In genomic region chr15:71201471-71201870, GRCh38 we compare ENCODE assay signal across 11 cellular contexts.
A peak's percentile ranks its signal among the peaks of the same experiment; 100 is the strongest.
DNase-seq lines count a peak whose midpoint lies in the region; ATAC-seq and TF ChIP-seq lines count a peak whose summit lies in the region.
"Had no signal": no experiment of that assay in that cellular context is flagged by ENCODE, and none has a peak within 500 bp of the region (broad histone marks: within the 10 kb centered on the region; RNA-seq: fewer than 3 reads in every experiment).

No MANE protein-coding gene starts in this region.

- no peaks in the 10 kb centered on the region for H3F3A ChIP-seq in smooth muscle cell (ENCODE audit: low read depth)

- intact Hi-C loops in left ventricle myocardium superior (cut with micrococcal nuclease) (no loop called here), right cardiac atrium (cut with DNase I) (no loop called here)

- H3K27ac ChIP-seq in right cardiac atrium (ENCODE audit: low read length) (no peak overlapping the region), cingulate gyrus (ENCODE audit: low read depth, low read length) (peak overlapping the region; percentile 54), smooth muscle cell (ENCODE audit: low read depth) (no peak overlapping the region)
- H3K27ac ChIP-seq: coronary artery, spleen had no signal

- H3K4me1 ChIP-seq in right cardiac atrium (ENCODE audit: control insufficient read depth, insufficient read depth, low read length) (peaks cover 3% of the 10 kb centered on the region), smooth muscle cell (ENCODE audit: low read depth) (peaks cover 6% of the 10 kb centered on the region)
- H3K4me1 ChIP-seq: spleen had no signal

- H3K36me3 ChIP-seq in smooth muscle cell (ENCODE audit: low read depth), result no peaks in the 10 kb centered on the region
- H3K36me3 ChIP-seq: spleen had no signal

- no peak overlapping the region for H3K4me2 ChIP-seq in smooth muscle cell

- no peak overlapping the region for H3K9ac ChIP-seq in smooth muscle cell (ENCODE audit: low read depth)

- no peak for TF ChIP-seq CTCF in smooth muscle cell (IDR thresholded peaks at IDR 0.05; ENCODE audit: borderline replicate concordance, insufficient read depth, poor library complexity, severe bottlenecking)

- DNase-seq in left ventricle myocardium superior (peak; percentile 34), right cardiac atrium (no peak), NCI-H345 (lab: John Stamatoyannopoulos, UW) (peak; percentile 95), smooth muscle cell (lab: John Stamatoyannopoulos, UW; ENCODE audit: unreplicated experiment) (no peak), EL (no peak)
- no peak for DNase-seq in activated effector memory CD4-positive, alpha-beta T cell treated with Interleukin-2 at 50 U/mL for 16 hours
- DNase-seq: spleen, trophoblast cell had no signal

- H3K27me3 ChIP-seq in right cardiac atrium (ENCODE audit: control insufficient read depth, insufficient read depth) (no peaks in the 10 kb centered on the region), smooth muscle cell (ENCODE audit: low read depth) (no peaks in the 10 kb centered on the region)
- H3K27me3 ChIP-seq: spleen had no signal

- ATAC-seq in left ventricle myocardium superior, result no peak
- no peak for ATAC-seq in right cardiac atrium
- ATAC-seq in GM19455 (IDR thresholded peaks at IDR 0.05; ENCODE audit: unreplicated experiment), result no peak

- no peaks in the 10 kb centered on the region for H3K79me2 ChIP-seq in smooth muscle cell (ENCODE audit: low read depth)

- H2AFZ ChIP-seq in smooth muscle cell (ENCODE audit: low read depth), result no peak overlapping the region

- no peaks in the 10 kb centered on the region for H3K9me3 ChIP-seq in right cardiac atrium (ENCODE audit: control insufficient read depth, low read length)
- H3K9me3 ChIP-seq in smooth muscle cell (replicated peaks; ENCODE audit: low read depth), result no peaks in the 10 kb centered on the region
- H3K9me3 ChIP-seq: spleen had no signal

- no peaks in the 10 kb centered on the region for H4K20me1 ChIP-seq in smooth muscle cell (ENCODE audit: low read depth)

- no peak overlapping the region for H3K4me3 ChIP-seq in right cardiac atrium (ENCODE audit: low read length)
- H3K4me3 ChIP-seq in smooth muscle cell, result no peak overlapping the region
- H3K4me3 ChIP-seq: coronary artery, spleen had no signal

- WGBS in right cardiac atrium, result 56% methylated on average over 9 of the region's 9 CpGs
- WGBS in smooth muscle cell (ENCODE audit: low lambda C conversion rate), result 81% methylated on average over 9 of the region's 9 CpGs

Comparison
In these comparisons a context has a peak if more than half of its experiments do, and no peak if none do; other contexts are left out.
1. DNase-seq: peak in left ventricle myocardium superior (single experiment) and NCI-H345 (single experiment); none in right cardiac atrium (0 of 3), smooth muscle cell (single experiment), EL (single experiment) and activated effector memory CD4-positive, alpha-beta T cell treated with Interleukin-2 at 50 U/mL for 16 hours (single experiment).